Comparison of ENCODE assay signal across 24 cellular contexts in genomic region chr1:157141212-157141855, GRCh38. TPM values are rescaled to one million over a fixed set of nuclear protein-coding genes. Genes with fewer than 3 reads are reported as not detected.
DNase-seq lines count a peak whose midpoint lies in the region; ATAC-seq and TF ChIP-seq lines count a peak whose summit lies in the region.
"Had no signal": no experiment of that assay in that cellular context is flagged by ENCODE, and none has a peak within 500 bp of the region (broad histone marks: within the 10 kb centered on the region; RNA-seq: fewer than 3 reads in every experiment).

No MANE protein-coding gene starts in this region.

- no peak for TF ChIP-seq CTCF in CD8-positive, alpha-beta T cell (IDR thresholded peaks at IDR 0.05)

- H3K27ac ChIP-seq in CD8-positive, alpha-beta T cell (ENCODE audit: low read depth, low read length): no peak overlapping the region
- H3K27ac ChIP-seq: foreskin keratinocyte, stomach, upper lobe of left lung had no signal

- POLR2A ChIA-PET in CD8-positive, alpha-beta T cell (lab: Charles Lee): interaction anchor here (1.0 kb wide), 1 partner anchor 15 kb away, joined by 4 read pairs; no protein-coding TSS in a partner anchor

- no peaks in the 10 kb centered on the region for H3K27me3 Mint-ChIP-seq in CD8-positive, alpha-beta T cell (ENCODE audit: low read depth)
- no peaks in the 10 kb centered on the region for H3K27me3 Mint-ChIP-seq in dendritic cell treated with granulocyte-macrophage colony-stimulating factor and Interleukin-4, amounts not matched to agents 40 ng/mL and 50 ng/mL, for 4 days
- H3K27me3 Mint-ChIP-seq in natural killer cell treated with Interleukin-12 subunit alpha and Interleukin-12 subunit beta and Interleukin-15 and Interleukin-18, amount 100 ng/mL, for 72 hours: no peaks in the 10 kb centered on the region

- no peak for DNase-seq in CD8-positive, alpha-beta T cell
- peak; percentile 47 for DNase-seq in SK-MEL-5 (ENCODE audit: low read depth, low spot score)
- DNase-seq in natural killer cell treated with Interleukin-12 subunit alpha and Interleukin-12 subunit beta and Interleukin-15 and Interleukin-18, amount 100 ng/mL, for 72 hours (ENCODE audit: low spot score): no peak
- DNase-seq in NCI-H2107 (lab: John Stamatoyannopoulos, UW): no peak
- DNase-seq in NAMALWA (ENCODE audit: low spot score): no peak
- DNase-seq in stimulated activated CD4-positive, alpha-beta T cell treated with anti-CD3 and anti-CD28 coated beads, Interleukin-4, amount 100 ng/mL, for 1 hour: no peak
- DNase-seq: activated effector memory CD4-positive, alpha-beta T cell treated with Interleukin-2 at 50 U/mL for 16 hours; Calu3; dorsolateral prefrontal cortex; foreskin keratinocyte; H7; kidney; NCI-H1048; NCI-H187 treated with DMSO at 0.1 percent for 48 hours; PC-3; SHP77 treated with DMSO at 0.1 percent for 48 hours; stomach; upper lobe of left lung had no signal

- H3K4me1 Mint-ChIP-seq in CD8-positive, alpha-beta T cell (ENCODE audit: low read depth): peaks cover 25% of the 10 kb centered on the region
- H3K4me1 Mint-ChIP-seq in dendritic cell treated with granulocyte-macrophage colony-stimulating factor and Interleukin-4, amounts not matched to agents 40 ng/mL and 50 ng/mL, for 4 days (ENCODE audit: low read depth): peaks cover 54% of the 10 kb centered on the region
- peaks cover 19 to 28% of the 10 kb centered on the region in 2 donors for H3K4me1 Mint-ChIP-seq in natural killer cell treated with Interleukin-12 subunit alpha and Interleukin-12 subunit beta and Interleukin-15 and Interleukin-18, amount 100 ng/mL, for 72 hours (ENCODE audit: low read depth in 2 of 2)

- no peak for ATAC-seq in CD8-positive, alpha-beta T cell
- no peak for ATAC-seq in natural killer cell treated with Interleukin-12 subunit alpha and Interleukin-12 subunit beta and Interleukin-15 and Interleukin-18, amount 100 ng/mL, for 72 hours
- ATAC-seq: foreskin keratinocyte, PC-3 had no signal

- CTCF ChIA-PET in CD8-positive, alpha-beta T cell (lab: Charles Lee): interaction anchor here (1.6 to 2.6 kb wide), 3 partner anchors 8 to 51 kb away, joined by 3 to 13 read pairs (median 4); no protein-coding TSS in a partner anchor

- intact Hi-C loops in CD8-positive, alpha-beta T cell (cut with DNase I, micrococcal nuclease): no loop called here
- intact Hi-C loops in dendritic cell treated with granulocyte-macrophage colony-stimulating factor and Interleukin-4, amounts not matched to agents 40 ng/mL and 50 ng/mL, for 4 days (cut with micrococcal nuclease): no loop called here

- H3K4me1 ChIP-seq in CD8-positive, alpha-beta T cell (ENCODE audit: insufficient read depth, low read length): peaks cover 24% of the 10 kb centered on the region

- no peaks in the 10 kb centered on the region for H3K36me3 ChIP-seq in CD8-positive, alpha-beta T cell (ENCODE audit: insufficient read depth, low read length)
- H3K36me3 ChIP-seq: stomach, upper lobe of left lung had no signal

- no peaks in the 10 kb centered on the region for H3K9me3 ChIP-seq in CD8-positive, alpha-beta T cell (ENCODE audit: low read length)
- H3K9me3 ChIP-seq: stomach, upper lobe of left lung had no signal

- H3K27ac Mint-ChIP-seq in CD8-positive, alpha-beta T cell: peak overlapping the region; percentile 52
- peak overlapping the region; percentile 40 for H3K27ac Mint-ChIP-seq in dendritic cell treated with granulocyte-macrophage colony-stimulating factor and Interleukin-4, amounts not matched to agents 40 ng/mL and 50 ng/mL, for 4 days
- H3K27ac Mint-ChIP-seq in natural killer cell treated with Interleukin-12 subunit alpha and Interleukin-12 subunit beta and Interleukin-15 and Interleukin-18, amount 100 ng/mL, for 72 hours: peak overlapping the region; percentile 3 to 93

- H3K9me3 Mint-ChIP-seq in CD8-positive, alpha-beta T cell: no peaks in the 10 kb centered on the region
- H3K9me3 Mint-ChIP-seq in dendritic cell treated with granulocyte-macrophage colony-stimulating factor and Interleukin-4, amounts not matched to agents 40 ng/mL and 50 ng/mL, for 4 days: no peaks in the 10 kb centered on the region
- no peaks in the 10 kb centered on the region for H3K9me3 Mint-ChIP-seq in natural killer cell treated with Interleukin-12 subunit alpha and Interleukin-12 subunit beta and Interleukin-15 and Interleukin-18, amount 100 ng/mL, for 72 hours

- in situ Hi-C loops in SK-MEL-5 (cut with HindIII; ENCODE audit: low pct_unique_long_range_greater_than_20kb, low sequenced_read_pairs): no loop called here

- H3K4me3 Mint-ChIP-seq in CD8-positive, alpha-beta T cell: no peak overlapping the region
- H3K4me3 Mint-ChIP-seq in dendritic cell treated with granulocyte-macrophage colony-stimulating factor and Interleukin-4, amounts not matched to agents 40 ng/mL and 50 ng/mL, for 4 days: no peak overlapping the region
- no peak overlapping the region for H3K4me3 Mint-ChIP-seq in natural killer cell treated with Interleukin-12 subunit alpha and Interleukin-12 subunit beta and Interleukin-15 and Interleukin-18, amount 100 ng/mL, for 72 hours

- H3K27me3 ChIP-seq in CD8-positive, alpha-beta T cell (ENCODE audit: insufficient read depth, low read length): no peaks in the 10 kb centered on the region
- H3K27me3 ChIP-seq: dorsolateral prefrontal cortex, foreskin keratinocyte, stomach, upper lobe of left lung had no signal

- H3K4me3 ChIP-seq in CD8-positive, alpha-beta T cell (ENCODE audit: low read depth, low read length): no peak overlapping the region
- H3K4me3 ChIP-seq: dorsolateral prefrontal cortex, stomach, upper lobe of left lung had no signal

- H3K36me3 Mint-ChIP-seq in CD8-positive, alpha-beta T cell: peaks cover 10% of the 10 kb centered on the region
- H3K36me3 Mint-ChIP-seq in dendritic cell treated with granulocyte-macrophage colony-stimulating factor and Interleukin-4, amounts not matched to agents 40 ng/mL and 50 ng/mL, for 4 days (ENCODE audit: low read depth): peaks cover 24% of the 10 kb centered on the region
- H3K36me3 Mint-ChIP-seq in natural killer cell treated with Interleukin-12 subunit alpha and Interleukin-12 subunit beta and Interleukin-15 and Interleukin-18, amount 100 ng/mL, for 72 hours: peaks cover 10% of the 10 kb centered on the region

RNA-seq across cellular contexts. Expression of gene ETV3, which starts 3.1 kb away (rescaled TPM):
- total RNA-seq in CD8-positive, alpha-beta T cell: 10 to 100 TPM; 88.9 to 94.0 TPM
- total RNA-seq in SK-MEL-5 (2014; rRNA removed; shearing (Covaris generic)): 22.6 and 24.0 TPM in 2 replicates
- polyA plus RNA-seq in SK-MEL-5 (2015; cell fraction: cytosol; rRNA removed): 15.4 and 20.7 TPM in 2 replicates
- polyA plus RNA-seq in SK-MEL-5 (2015; cell fraction: nucleus; rRNA removed): 21.9 and 22.0 TPM in 2 replicates
- 10 to 100 TPM; 45.8 to 63.0 TPM for total RNA-seq in natural killer cell treated with Interleukin-12 subunit alpha and Interleukin-12 subunit beta and Interleukin-15 and Interleukin-18, amount 100 ng/mL, for 72 hours

RNA-seq across cellular contexts. Expression of gene ETV3L, which starts 41.7 kb away (rescaled TPM):
- total RNA-seq in CD8-positive, alpha-beta T cell: not detected
- not detected in 2 replicates for total RNA-seq in SK-MEL-5 (2014; rRNA removed; shearing (Covaris generic))
- not detected in 2 replicates for polyA plus RNA-seq in SK-MEL-5 (2015; cell fraction: cytosol; rRNA removed)
- polyA plus RNA-seq in SK-MEL-5 (2015; cell fraction: nucleus; rRNA removed): not detected in 2 replicates
- total RNA-seq in natural killer cell treated with Interleukin-12 subunit alpha and Interleukin-12 subunit beta and Interleukin-15 and Interleukin-18, amount 100 ng/mL, for 72 hours: 1 to 10 TPM; 1.7 to 3.6 TPM
- total RNA-seq: Calu3; Daoy; epithelial cell of proximal tubule; foreskin keratinocyte; HT1080; kidney; lung microvascular endothelial cell; PC-3; stomach; T-helper 2 cell treated with Interferon-gamma antibody and Interleukin-4, amounts not matched to agents 100 ng/mL and 5 ng/mL, for 36 hours; upper lobe of left lung had no signal
- polyA plus RNA-seq: foreskin keratinocyte, stomach had no signal
